Comparison of ENCODE assay signal across 8 cellular contexts in genomic region chr7:157271991-157272324, GRCh38.
DNase-seq lines count a peak whose midpoint lies in the region; TF ChIP-seq lines count a peak whose summit lies in the region.

No MANE protein-coding gene starts in this region.

- POLR2A ChIA-PET in Caco-2 (lab: Charles Lee) = interaction anchor here (0.6 kb wide), 1 partner anchor 64 kb away, joined by 3 read pairs; no protein-coding TSS in a partner anchor

- H3K9me3 Mint-ChIP-seq in Caco-2 (ENCODE audit: unreplicated experiment) = no peaks in the 10 kb centered on the region

- H3K36me3 ChIP-seq in Caco-2 (ENCODE audit: control insufficient read depth, insufficient read depth, low read length) = peaks cover 7% of the 10 kb centered on the region; the same call in 1 of the 2 replicates

- H3K27ac Mint-ChIP-seq in Caco-2 (ENCODE audit: unreplicated experiment) = no peak overlapping the region

- no TSS peak for BruUV-seq in Caco-2 (replicated peaks; lab: Mats Ljungman, UMichigan)

- H3K4me1 ChIP-seq in Caco-2 = 0 out of 2 replicates have a peak, but pooled peaks cover 5% of the 10 kb centered on the region

- intact Hi-C loops in Caco-2 (cut with micrococcal nuclease; ENCODE audit: unreplicated experiment) = loop anchor here (5.0 kb wide), 1 partner anchor 45 kb away; no protein-coding TSS in a partner anchor

- H3K36me3 Mint-ChIP-seq in Caco-2 (ENCODE audit: insufficient read depth, unreplicated experiment) = peaks cover 44% of the 10 kb centered on the region

- DNase-seq in EL = peak; percentile 93
- DNase-seq in NCI-H226 = peak; percentile 63
- peak; percentile 100 for DNase-seq in fibroblast of mammary gland (ENCODE audit: low read depth)
- peak; percentile 95 for DNase-seq in renal cortical epithelial cell (ENCODE audit: low read depth)
- DNase-seq in Caco-2 = no peak
- DNase-seq in activated naive CD4-positive, alpha-beta T cell treated with Interleukin-2 at 50 U/mL for 16 hours = no peak
- no peak for DNase-seq in HUDEP-2 (lab: John Stamatoyannopoulos, UW; ENCODE audit: unreplicated experiment in 76 of 76)
- no peak for DNase-seq in activated CD4-positive, alpha-beta T cell treated with anti-CD3 and anti-CD28 coated beads for 48 hours

- no peaks in the 10 kb centered on the region for H3K27me3 ChIP-seq in Caco-2 (replicated peaks; ENCODE audit: control insufficient read depth, insufficient read depth, low read length)

- H3K9me3 ChIP-seq in Caco-2 = no peaks in the 10 kb centered on the region

- peaks cover 9% of the 10 kb centered on the region for H3K4me1 Mint-ChIP-seq in Caco-2 (ENCODE audit: low read depth, unreplicated experiment)

- TF ChIP-seq CTCF in fibroblast of mammary gland (conservative IDR thresholded peaks at IDR 0.05; ENCODE audit: control insufficient read depth, insufficient read depth, low read depth, low read length) (no peak), Caco-2 (IDR thresholded peaks at IDR 0.05; ENCODE audit: insufficient read depth in 1 of 2, low read depth in 1 of 2, low read length in 1 of 2, severe bottlenecking in 1 of 2, unreplicated experiment in 1 of 2) (no peak)

- H3K4me3 Mint-ChIP-seq in Caco-2 (ENCODE audit: unreplicated experiment) = no peak overlapping the region

- H3K4me3 ChIP-seq in fibroblast of mammary gland (ENCODE audit: control insufficient read depth, low read depth, low read length) = no peak overlapping the region
- no peak overlapping the region for H3K4me3 ChIP-seq in Caco-2 (ENCODE audit: low read depth, low read length)

- no peaks in the 10 kb centered on the region for H3K27me3 Mint-ChIP-seq in Caco-2 (ENCODE audit: insufficient read depth, unreplicated experiment)

- CTCF ChIA-PET in Caco-2 (lab: Charles Lee) = no interaction called here

Comparison
In these comparisons a context has a peak if more than half of its experiments do, and no peak if none do; other contexts are left out.
1. DNase-seq: peak in EL (single experiment), NCI-H226 (single experiment), fibroblast of mammary gland (single experiment) and renal cortical epithelial cell (single experiment); none in Caco-2 (0 of 2), activated naive CD4-positive, alpha-beta T cell treated with Interleukin-2 at 50 U/mL for 16 hours (single experiment), HUDEP-2 (0 of 76) and activated CD4-positive, alpha-beta T cell treated with anti-CD3 and anti-CD28 coated beads for 48 hours (single experiment).